ENCODE assay signal across 34 cellular contexts in genomic region chr14:96725232-96725631, GRCh38.
"Had no signal": no experiment of that assay in that cellular context is flagged by ENCODE, and none has a peak within 500 bp of the region (broad histone marks: within the 10 kb centered on the region; RNA-seq: fewer than 3 reads in every experiment).

No MANE protein-coding gene starts in this region.

- H3K27me3 ChIP-seq: MG63 had no signal

- H3K4me3 ChIP-seq: MG63 had no signal

- DNase-seq: Karpas-422, Kasumi-1, MG63, MM.1S, MV-4-11, NCI-H1048, NCI-H1092, NCI-H1092 treated with DMSO at 0.1 percent for 48 hours, NCI-H1105, NCI-H1105 treated with DMSO at 0.1 percent for 48 hours, NCI-H1417, NCI-H1417 treated with DMSO at 0.1 percent for 48 hours, NCI-H1436, NCI-H1436 treated with DMSO at 0.1 percent for 48 hours, NCI-H146, NCI-H1694, NCI-H1694 treated with DMSO at 0.1 percent for 48 hours, NCI-H187, NCI-H187 treated with DMSO at 0.1 percent for 48 hours, NCI-H1930, NCI-H2029, NCI-H2029 treated with DMSO at 0.1 percent for 48 hours, NCI-H2081, NCI-H2081 treated with DMSO at 0.1 percent for 48 hours, NCI-H2107, NCI-H2171, NCI-H2171 treated with DMSO at 0.1 percent for 48 hours, NCI-H2227 treated with DMSO at 0.1 percent for 48 hours, NCI-H226, NCI-H345, NCI-H446, NCI-H446 treated with DMSO at 0.1 percent for 48 hours, NCI-H510A, NCI-H510A treated with DMSO at 0.1 percent for 48 hours had no signal

- H3K36me3 ChIP-seq: MG63 had no signal

- H3K9me3 ChIP-seq: MG63 had no signal
